Comparison of ENCODE assay signal across 19 cellular contexts in the genomic region with DNA sequence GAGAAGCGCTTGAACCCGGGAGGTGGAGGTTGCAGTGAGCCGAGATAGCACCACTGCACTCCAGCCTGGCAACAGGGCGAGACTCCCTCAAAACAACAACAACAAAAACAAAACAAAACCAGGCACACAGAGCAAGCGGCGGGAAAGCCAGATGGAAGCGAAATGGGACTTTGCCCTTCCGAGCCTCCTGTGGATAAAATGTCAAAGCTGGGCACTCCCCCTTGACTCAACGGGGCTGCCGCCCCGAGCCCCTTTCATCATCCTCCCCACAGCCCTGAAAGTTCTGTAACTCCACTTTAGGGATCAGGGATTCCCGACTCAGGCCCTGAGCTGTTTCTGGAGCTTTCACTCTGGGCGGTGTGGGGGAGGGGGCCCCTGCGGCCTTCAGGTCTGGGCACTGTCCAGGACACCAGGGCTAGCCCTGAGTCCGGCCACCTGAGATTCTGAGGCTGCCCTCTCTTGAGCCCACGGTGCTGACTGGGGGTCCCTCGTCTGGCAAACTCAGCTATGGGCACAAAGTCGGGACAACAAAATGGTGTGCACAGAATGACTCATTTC. TPM values are rescaled to one million over a fixed set of nuclear protein-coding genes. Genes with fewer than 3 reads are reported as not detected.
DNase-seq lines count a peak whose midpoint lies in the region; ATAC-seq and TF ChIP-seq lines count a peak whose summit lies in the region.
"Had no signal": no experiment of that assay in that cellular context is flagged by ENCODE, and none has a peak within 500 bp of the region (broad histone marks: within the 10 kb centered on the region; RNA-seq: fewer than 3 reads in every experiment).

No MANE protein-coding gene starts in this region.

- H3K36me3 ChIP-seq in ACC112 (ENCODE audit: insufficient read depth, low read length) (no peaks in the 10 kb centered on the region), HCT116 (ENCODE audit: control insufficient read depth in 1 of 2, insufficient read depth in 2 of 2, low read length in 2 of 2) (no peaks in the 10 kb centered on the region), right atrium auricular region (no peaks in the 10 kb centered on the region), rectal smooth muscle tissue (ENCODE audit: control insufficient read depth, insufficient read depth, low read length) (no peaks in the 10 kb centered on the region)
- H3K36me3 ChIP-seq: breast epithelium had no signal

- H3K4me2 ChIP-seq in HCT116 (ENCODE audit: low read length): peak overlapping the region; percentile 85

- ATAC-seq in HCT116 (no peak), GM21360 (IDR thresholded peaks at IDR 0.05; ENCODE audit: unreplicated experiment) (no peak), GM19351 (IDR thresholded peaks at IDR 0.05; ENCODE audit: unreplicated experiment) (no peak), GM19463 (IDR thresholded peaks at IDR 0.05; ENCODE audit: unreplicated experiment) (no peak)
- ATAC-seq: PC-3 had no signal

- CTCF ChIA-PET in HCT116 (lab: Charles Lee): interaction anchor here (1.1 to 2.2 kb wide), 10 partner anchors 8 to 100 kb away, joined by 3 to 31 read pairs (median 6); partner anchors contain the start of gene SURF6

- POLR2A ChIA-PET in HCT116 (lab: Charles Lee): interaction anchor here (1.0 to 1.5 kb wide), 3 partner anchors 54 to 111 kb away, joined by 3 to 4 read pairs (median 3); no protein-coding TSS in a partner anchor

- peaks cover 9% of the 10 kb centered on the region for H3K4me1 ChIP-seq in ACC112 (ENCODE audit: control insufficient read depth, insufficient read depth, low read length, unreplicated experiment)
- H3K4me1 ChIP-seq in HCT116 (ENCODE audit: control insufficient read depth in 1 of 2, insufficient read depth in 2 of 2, low read length in 2 of 2): peaks cover 16 to 19% of the 10 kb centered on the region in 2 experiments; a peak in 3 of 4 replicates
- H3K4me1 ChIP-seq in right atrium auricular region: peaks cover 0 to 32% of the 10 kb centered on the region in 2 donors
- H3K4me1 ChIP-seq in rectal smooth muscle tissue (ENCODE audit: control insufficient read depth, insufficient read depth, low read length): no peaks in the 10 kb centered on the region
- H3K4me1 ChIP-seq: breast epithelium had no signal

- H4K20me1 ChIP-seq in HCT116 (ENCODE audit: insufficient read depth): no peaks in the 10 kb centered on the region

- H3K9ac ChIP-seq in HCT116 (ENCODE audit: low read length) (peak overlapping the region; percentile 25; the same call in 1 of the 2 replicates), rectal smooth muscle tissue (ENCODE audit: low read length) (no peak overlapping the region)

- TF ChIP-seq POLR2A in HCT116 (IDR thresholded peaks at IDR 0.05; ENCODE audit: borderline replicate concordance, extremely low read depth, insufficient read depth, insufficient read length): no peak

- DNase-seq in HCT116 (ENCODE audit: low read depth, low spot score): no peak
- DNase-seq in right atrium auricular region (ENCODE audit: low spot score): no peak
- no peak for DNase-seq in HT-29 (ENCODE audit: low spot score)
- DNase-seq: hippocampal formation, NCI-H1930, NCI-H524 treated with DMSO at 0.1 percent for 48 hours had no signal

- no peak overlapping the region for H2AFZ ChIP-seq in ACC112 (ENCODE audit: low read length, unreplicated experiment)
- peak overlapping the region; percentile 61 for H2AFZ ChIP-seq in HCT116 (ENCODE audit: low read depth, low read length, poor library complexity, severe bottlenecking)

- BruUV-seq in HCT116 (replicated peaks; lab: Mats Ljungman, UMichigan): no TSS peak

- no peak for TF ChIP-seq RAD21 in HCT116 (IDR thresholded peaks at IDR 0.05; ENCODE audit: low read depth)

- H3K9me3 ChIP-seq in HCT116 (ENCODE audit: control insufficient read depth in 1 of 2, insufficient read depth in 1 of 2, low read depth in 1 of 2, low read length in 2 of 2) (no peaks in the 10 kb centered on the region), right atrium auricular region (no peaks in the 10 kb centered on the region)
- H3K9me3 ChIP-seq: breast epithelium had no signal

- intact Hi-C loops in HCT116 (cut with micrococcal nuclease): loop anchor here (2.0 kb wide), 2 partner anchors 53 to 89 kb away; no protein-coding TSS in a partner anchor

- H3K79me2 ChIP-seq in ACC112 (ENCODE audit: control insufficient read depth, insufficient read depth, low read length, unreplicated experiment): no peaks in the 10 kb centered on the region
- H3K79me2 ChIP-seq in HCT116 (ENCODE audit: insufficient read depth, low read length): no peaks in the 10 kb centered on the region

- H3K4me3 ChIP-seq in ACC112 (ENCODE audit: low read depth, low read length): peak overlapping the region; percentile 74; the same call in 1 of the 2 replicates
- H3K4me3 ChIP-seq in HCT116 (replicated peaks in 1 of 2; ENCODE audit: low read depth in 1 of 2, low read length in 2 of 2): peak overlapping the region in 1 of 2 experiments; percentile 57; a peak in 2 of 4 replicates
- peak overlapping the region; percentile 21 to 50 for H3K4me3 ChIP-seq in right atrium auricular region
- H3K4me3 ChIP-seq in rectal smooth muscle tissue (ENCODE audit: low read length): peak overlapping the region; percentile 68
- H3K4me3 ChIP-seq: GM12878 had no signal

- peaks cover 27% of the 10 kb centered on the region for H3K27me3 ChIP-seq in ACC112 (ENCODE audit: insufficient read depth, low read length)
- no peaks in the 10 kb centered on the region for H3K27me3 ChIP-seq in HCT116 (ENCODE audit: insufficient read depth, low read length)
- no peaks in the 10 kb centered on the region for H3K27me3 ChIP-seq in right atrium auricular region
- no peaks in the 10 kb centered on the region for H3K27me3 ChIP-seq in rectal smooth muscle tissue (ENCODE audit: control insufficient read depth, insufficient read depth, low read length)
- H3K27me3 ChIP-seq: breast epithelium had no signal

- RAD21 ChIA-PET in HCT116 (lab: Charles Lee; ENCODE audit: low non-redundant PET in 1 of 2, low total read pairs in 2 of 2, uncharacterized antibody in 2 of 2, unreplicated experiment in 2 of 2): no interaction called here

- TF ChIP-seq CTCF in HCT116 (IDR thresholded peaks at IDR 0.05 in 2 of 3, conservative IDR thresholded peaks at IDR 0.05 in 1 of 3; ENCODE audit: borderline replicate concordance in 1 of 3, insufficient read depth in 1 of 3, low read depth in 2 of 3, low read length in 2 of 3) (no peak), right atrium auricular region (IDR thresholded peaks at IDR 0.05) (no peak)

- H3K27ac ChIP-seq in ACC112 (ENCODE audit: low read depth, low read length) (no peak overlapping the region), HCT116 (ENCODE audit: low read depth, low read length) (peak overlapping the region; percentile 79), right atrium auricular region (peak overlapping the region; percentile 76 to 84), rectal smooth muscle tissue (ENCODE audit: low read depth, low read length) (no peak overlapping the region)

- H3K9me2 ChIP-seq in HCT116 (ENCODE audit: insufficient read depth): no peaks in the 10 kb centered on the region

TF ChIP-seq in HCT116, 20 proteins besides CTCF, POLR2A, EP300 and RAD21:
- no peak for TF ChIP-seq REST (IDR thresholded peaks at IDR 0.05; ENCODE audit: low read depth)
- TF ChIP-seq, protein P1, sequence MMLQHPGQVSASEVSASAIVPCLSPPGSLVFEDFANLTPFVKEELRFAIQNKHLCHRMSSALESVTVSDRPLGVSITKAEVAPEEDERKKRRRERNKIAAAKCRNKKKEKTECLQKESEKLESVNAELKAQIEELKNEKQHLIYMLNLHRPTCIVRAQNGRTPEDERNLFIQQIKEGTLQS (IDR thresholded peaks at IDR 0.05): no peak
- TF ChIP-seq SP1 (IDR thresholded peaks at IDR 0.05; ENCODE audit: low read depth): no peak
- no peak for TF ChIP-seq EZH2phosphoT487 (IDR thresholded peaks at IDR 0.05; ENCODE audit: borderline replicate concordance)
- TF ChIP-seq CEBPB (IDR thresholded peaks at IDR 0.05; ENCODE audit: low read depth): no peak
- no peak for TF ChIP-seq FOSL1 (IDR thresholded peaks at IDR 0.05; ENCODE audit: low read depth)
- TF ChIP-seq ELF1 (IDR thresholded peaks at IDR 0.05; ENCODE audit: borderline replicate concordance, low read depth): no peak
- TF ChIP-seq POLR2AphosphoS5 (IDR thresholded peaks at IDR 0.05; ENCODE audit: low read depth, low read length): no peak

RNA-seq across cellular contexts. Expression of gene OBP2B, which starts 30.6 kb away (rescaled TPM):
- not detected for total RNA-seq in HCT116 (2021; ENCODE audit: unreplicated experiment)
- not detected in 2 replicates for polyA plus RNA-seq in HCT116 (2012)
- not detected for total RNA-seq in right atrium auricular region
- not detected in 2 replicates for total RNA-seq in HT-29 (2014; rRNA removed; shearing (Covaris generic))
- total RNA-seq: activated naive CD8-positive, alpha-beta T cell treated with anti-CD3 and anti-CD28 coated beads, Interleukin-2, amount 10 ng/mL, durations not matched to agents 7 days and 5 days; G401; GM12878; H7; M059J; PC-3; progenitor cell of endocrine pancreas had no signal
- polyA plus RNA-seq: GM12878 had no signal

RNA-seq across cellular contexts. Expression of gene ABO, which starts 35.4 kb away (rescaled TPM):
- total RNA-seq in HCT116 (2021; ENCODE audit: unreplicated experiment): 1.2 TPM
- polyA plus RNA-seq in HCT116 (2012): 2.1 and 3.1 TPM in 2 replicates
- 1 to 10 TPM; 1.1 to 2.5 TPM for total RNA-seq in right atrium auricular region
- total RNA-seq in HT-29 (2014; rRNA removed; shearing (Covaris generic)): 3.1 and 4.8 TPM in 2 replicates
- total RNA-seq: activated naive CD8-positive, alpha-beta T cell treated with anti-CD3 and anti-CD28 coated beads, Interleukin-2, amount 10 ng/mL, durations not matched to agents 7 days and 5 days; G401; GM12878; H7; M059J; PC-3 had no signal

Comparison
In these comparisons a context has a peak if more than half of its experiments do, and no peak if none do; other contexts are left out.
1. H3K27ac ChIP-seq: peak in HCT116 (single experiment) and right atrium auricular region (2 of 2); none in ACC112 (single experiment) and rectal smooth muscle tissue (single experiment).